In the genomic region with DNA sequence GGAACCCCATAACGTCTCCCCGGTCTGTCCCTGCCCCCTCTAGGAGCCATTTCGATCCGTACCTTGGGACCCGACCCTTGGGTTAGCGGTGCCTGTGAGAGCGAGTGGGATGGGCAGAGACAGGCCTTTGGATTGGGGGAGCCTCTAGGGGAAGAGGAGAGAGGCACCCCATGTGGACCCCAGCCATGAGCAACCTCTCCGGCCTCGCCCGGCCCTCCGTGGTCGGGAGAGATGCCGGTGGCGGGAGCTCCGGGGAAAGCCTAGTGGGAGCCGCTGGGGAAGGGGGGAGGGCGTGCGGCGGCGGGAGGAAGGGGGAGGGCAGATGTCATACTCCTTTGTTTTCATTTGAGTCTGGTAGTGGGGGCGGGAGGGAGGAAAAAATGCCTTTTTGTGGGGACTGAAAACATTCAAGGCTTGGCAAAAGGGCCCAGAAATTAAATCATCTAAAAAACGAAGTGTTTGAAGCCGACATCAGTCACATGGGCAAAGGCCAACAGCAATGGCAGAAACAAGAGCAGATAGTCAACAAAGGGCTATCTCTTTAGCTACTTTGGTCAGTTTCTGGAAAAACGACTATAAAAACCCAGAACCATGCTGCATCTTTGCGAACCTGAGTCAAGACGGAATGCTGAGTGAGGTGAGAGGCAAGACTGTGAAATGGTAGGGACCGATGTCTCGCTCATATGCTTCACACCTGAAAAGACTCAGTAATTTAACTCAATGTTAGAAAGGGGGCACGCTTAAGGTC, we compare ENCODE assay signal across 8 cellular contexts. TPM values are rescaled to one million over a fixed set of nuclear protein-coding genes. Genes with fewer than 3 reads are reported as not detected.
A peak's percentile ranks its signal among the peaks of the same experiment; 100 is the strongest.
DNase-seq lines count a peak whose midpoint lies in the region; ATAC-seq and TF ChIP-seq lines count a peak whose summit lies in the region.

No MANE protein-coding gene starts in this region.

- intact Hi-C loops in right cardiac atrium (cut with DNase I) = no loop called here
- intact Hi-C loops in psoas muscle (cut with DNase I) = no loop called here

- DNase-seq in DMS79 treated with DMSO at 0.1 percent for 48 hours (lab: John Stamatoyannopoulos, UW) = peak; percentile 58
- DNase-seq in HL-60 (ENCODE audit: low read depth in 1 of 2, low spot score in 1 of 2) = peak in 1 of 2 experiments; percentile 40
- peak; percentile 60 for DNase-seq in astrocyte of the cerebellum (ENCODE audit: low read depth)
- peak; percentile 53 to 84 (median 80) for DNase-seq in right cardiac atrium
- peak; percentile 65 to 72 for DNase-seq in psoas muscle
- DNase-seq in GM10248 (ENCODE audit: extremely low spot score) = no peak

- ATAC-seq in GM21367 (IDR thresholded peaks at IDR 0.05; ENCODE audit: unreplicated experiment) (peak; percentile 36), right cardiac atrium (peak; percentile 84 to 90), psoas muscle (peak; percentile 73 to 83 (median 74))

- WGBS in right cardiac atrium = under 1% methylated on average over 29 of the region's 29 CpGs
- 1 to 2% (median 1%) methylated on average over 22 to 29 of the region's 29 CpGs for WGBS in psoas muscle, 3 donors

- no peaks in the 10 kb centered on the region for H3K9me3 ChIP-seq in right cardiac atrium (ENCODE audit: control insufficient read depth, low read length)
- H3K9me3 ChIP-seq in psoas muscle = no peaks in the 10 kb centered on the region

- CTCF ChIA-PET in GM10248 (lab: Yijun Ruan, JAX) = interaction anchor here (1.5 kb wide), 1 partner anchor 11 kb away, joined by 3 read pairs; no protein-coding TSS in a partner anchor

- peaks cover 0 to 19% of the 10 kb centered on the region in 2 donors for H3K36me3 ChIP-seq in psoas muscle (ENCODE audit: insufficient read depth in 1 of 2, low read depth in 1 of 2)

- peak overlapping the region; percentile 74 for H3K4me3 ChIP-seq in HL-60 (replicated peaks; ENCODE audit: insufficient read depth, low read length)
- H3K4me3 ChIP-seq in astrocyte of the cerebellum (ENCODE audit: low read depth, low read length) = peak overlapping the region; percentile 94
- peak overlapping the region; percentile 92 for H3K4me3 ChIP-seq in right cardiac atrium (ENCODE audit: low read length)
- peak overlapping the region; percentile 96 for H3K4me3 ChIP-seq in psoas muscle

- in situ Hi-C loops in astrocyte of the cerebellum (cut with HindIII; ENCODE audit: low sequenced_read_pairs) = no loop called here

- TF ChIP-seq CTCF in HL-60 (IDR thresholded peaks at IDR 0.05; ENCODE audit: insufficient read depth, low read length) (no peak), astrocyte of the cerebellum (IDR thresholded peaks at IDR 0.05; ENCODE audit: low read depth, low read length, missing control alignments) (no peak), psoas muscle (IDR thresholded peaks at IDR 0.05) (no peak), GM10248 (IDR thresholded peaks at IDR 0.05; ENCODE audit: control extremely low read depth, extremely low read depth, low read depth, missing control alignments) (no peak)

- no peaks in the 10 kb centered on the region for H3K27me3 ChIP-seq in HL-60 (ENCODE audit: insufficient read depth, poor library complexity, severe bottlenecking)
- H3K27me3 ChIP-seq in right cardiac atrium (ENCODE audit: control insufficient read depth, insufficient read depth) = no peaks in the 10 kb centered on the region
- no peaks in the 10 kb centered on the region for H3K27me3 ChIP-seq in psoas muscle (ENCODE audit: insufficient read depth in 3 of 3, low read length in 2 of 3)

- POLR2A ChIA-PET in GM10248 (lab: Yijun Ruan, JAX) = no interaction called here

- H3K4me1 ChIP-seq in right cardiac atrium (ENCODE audit: control insufficient read depth, insufficient read depth, low read length) = no peaks in the 10 kb centered on the region
- peaks cover 15% of the 10 kb centered on the region for H3K4me1 ChIP-seq in psoas muscle

- peak overlapping the region; percentile 97 for H3K27ac ChIP-seq in HL-60 (replicated peaks)
- H3K27ac ChIP-seq in right cardiac atrium (ENCODE audit: low read length) = peak overlapping the region; percentile 73
- peak overlapping the region; percentile 94 for H3K27ac ChIP-seq in psoas muscle

TF ChIP-seq in PFSK-1, 5 proteins besides CTCF, POLR2A, EP300 and RAD21:
- TF ChIP-seq, protein P1, sequence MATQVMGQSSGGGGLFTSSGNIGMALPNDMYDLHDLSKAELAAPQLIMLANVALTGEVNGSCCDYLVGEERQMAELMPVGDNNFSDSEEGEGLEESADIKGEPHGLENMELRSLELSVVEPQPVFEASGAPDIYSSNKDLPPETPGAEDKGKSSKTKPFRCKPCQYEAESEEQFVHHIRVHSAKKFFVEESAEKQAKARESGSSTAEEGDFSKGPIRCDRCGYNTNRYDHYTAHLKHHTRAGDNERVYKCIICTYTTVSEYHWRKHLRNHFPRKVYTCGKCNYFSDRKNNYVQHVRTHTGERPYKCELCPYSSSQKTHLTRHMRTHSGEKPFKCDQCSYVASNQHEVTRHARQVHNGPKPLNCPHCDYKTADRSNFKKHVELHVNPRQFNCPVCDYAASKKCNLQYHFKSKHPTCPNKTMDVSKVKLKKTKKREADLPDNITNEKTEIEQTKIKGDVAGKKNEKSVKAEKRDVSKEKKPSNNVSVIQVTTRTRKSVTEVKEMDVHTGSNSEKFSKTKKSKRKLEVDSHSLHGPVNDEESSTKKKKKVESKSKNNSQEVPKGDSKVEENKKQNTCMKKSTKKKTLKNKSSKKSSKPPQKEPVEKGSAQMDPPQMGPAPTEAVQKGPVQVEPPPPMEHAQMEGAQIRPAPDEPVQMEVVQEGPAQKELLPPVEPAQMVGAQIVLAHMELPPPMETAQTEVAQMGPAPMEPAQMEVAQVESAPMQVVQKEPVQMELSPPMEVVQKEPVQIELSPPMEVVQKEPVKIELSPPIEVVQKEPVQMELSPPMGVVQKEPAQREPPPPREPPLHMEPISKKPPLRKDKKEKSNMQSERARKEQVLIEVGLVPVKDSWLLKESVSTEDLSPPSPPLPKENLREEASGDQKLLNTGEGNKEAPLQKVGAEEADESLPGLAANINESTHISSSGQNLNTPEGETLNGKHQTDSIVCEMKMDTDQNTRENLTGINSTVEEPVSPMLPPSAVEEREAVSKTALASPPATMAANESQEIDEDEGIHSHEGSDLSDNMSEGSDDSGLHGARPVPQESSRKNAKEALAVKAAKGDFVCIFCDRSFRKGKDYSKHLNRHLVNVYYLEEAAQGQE (IDR thresholded peaks at IDR 0.05; ENCODE audit: insufficient read depth in 1 of 2, low read depth in 2 of 2, low read length in 2 of 2) = no peak
- peak; percentile 28; the same call in 1 of the 2 replicates for TF ChIP-seq TAF1 (IDR thresholded peaks at IDR 0.05; ENCODE audit: borderline replicate concordance, insufficient read depth, low read length)

RNA-seq across cellular contexts. Expression of a gene that starts 0.8 kb away (rescaled TPM):
- polyA plus RNA-seq in PFSK-1 (2012; ENCODE audit: insufficient read length, low read depth) = 2.6 TPM
- total RNA-seq in right cardiac atrium (10 to 100 TPM; 12.0 to 18.3 (median 14.0) TPM), psoas muscle (10 to 100 TPM in 3 of 4 donors, 1 to 10 TPM in 1; 9.2 to 20.3 (median 15.1) TPM)
- polyA plus RNA-seq in right cardiac atrium (7.4 TPM), psoas muscle (1 to 10 TPM; 5.5 to 9.3 (median 6.9) TPM)

Comparison
In these comparisons a context has a peak if more than half of its experiments do, and no peak if none do; other contexts are left out.
1. ATAC-seq: peak in every context shown above with its lines; median percentile 87 in right cardiac atrium; 74 in psoas muscle; 36 in GM21367.